Comparison of ENCODE assay signal across 1 cellular context in the genomic region with DNA sequence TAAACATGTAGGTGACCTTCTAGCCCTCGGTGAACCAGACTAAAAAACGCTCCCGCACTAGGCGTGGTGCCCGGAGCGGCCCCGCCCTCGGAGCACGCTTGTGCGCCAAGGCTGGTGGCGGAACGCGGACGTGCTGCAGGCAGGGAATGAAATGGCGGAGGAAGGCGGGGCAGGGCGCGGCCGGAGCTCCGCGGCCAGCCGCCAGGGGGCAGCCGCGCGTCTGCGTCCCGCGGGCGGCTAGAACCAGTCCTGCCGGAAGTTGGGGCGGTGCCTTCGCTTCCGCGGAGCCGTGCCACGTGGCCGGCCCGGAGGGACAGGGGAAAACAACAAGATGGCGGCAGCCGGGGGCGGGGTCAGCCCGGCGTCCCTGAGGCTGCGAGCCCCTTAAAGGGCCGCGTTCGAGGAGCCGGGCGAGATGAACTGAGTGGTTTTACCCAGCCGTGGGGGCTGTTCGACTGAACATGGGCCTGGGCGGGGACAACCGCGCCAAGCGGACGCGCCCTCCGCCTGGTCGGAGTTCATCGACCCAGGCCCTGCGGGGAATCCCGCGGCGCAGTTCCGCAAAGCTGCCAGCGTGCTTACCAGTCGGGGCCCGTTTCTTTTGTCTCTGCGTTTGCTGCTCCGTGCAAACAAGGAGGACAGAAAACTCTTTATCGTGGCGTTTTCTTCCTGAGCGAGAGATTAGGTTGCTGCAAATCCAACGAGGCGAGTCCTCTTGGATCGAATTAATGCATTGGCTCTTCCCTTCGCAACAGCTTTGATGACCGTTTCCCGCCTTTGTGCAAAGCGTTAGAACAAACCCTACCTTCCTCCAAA.
TF ChIP-seq lines count a peak whose summit lies in the region.

No MANE protein-coding gene starts in this region.

TF ChIP-seq in HepG2, 621 proteins besides CTCF, POLR2A, EP300 and RAD21 (continued from another document and continues in another):
- TF ChIP-seq SRSF4 (IDR thresholded peaks at IDR 0.05; ENCODE audit: low read depth, low read length, poor library complexity, severe bottlenecking) (no peak), ZNF451 (CRISPR knock-in tag; IDR thresholded peaks at IDR 0.05) (peak; percentile 79), FOXO1 (CRISPR knock-in tag; IDR thresholded peaks at IDR 0.05) (peak; percentile 99), CHD2 (IDR thresholded peaks at IDR 0.05; ENCODE audit: low read depth, low read length) (no peak; the same call in 1 of the 2 replicates), NFATC3 (CRISPR knock-in tag; IDR thresholded peaks at IDR 0.05) (no peak), FOXK2 (IDR thresholded peaks at IDR 0.05) (peak; percentile 94), ZNF44 (CRISPR knock-in tag; IDR thresholded peaks at IDR 0.05) (no peak), ZSCAN30 (CRISPR knock-in tag; IDR thresholded peaks at IDR 0.05) (no peak), SP140L (CRISPR knock-in tag; IDR thresholded peaks at IDR 0.05; ENCODE audit: borderline replicate concordance) (peak; percentile 25; the same call in 1 of the 2 replicates), HDAC2 (CRISPR knock-in tag; IDR thresholded peaks at IDR 0.05) (peak; percentile 76), PLRG1 (conservative IDR thresholded peaks at IDR 0.05) (no peak), EED (CRISPR knock-in tag; IDR thresholded peaks at IDR 0.05) (peak; percentile 23; the same call in 1 of the 2 replicates), ZFP37 (CRISPR knock-in tag; IDR thresholded peaks at IDR 0.05; ENCODE audit: borderline replicate concordance) (peak; percentile 69; the same call in 1 of the 2 replicates), ZNF547 (CRISPR knock-in tag; IDR thresholded peaks at IDR 0.05) (peak; percentile 94), ZNF766 (CRISPR knock-in tag; IDR thresholded peaks at IDR 0.05; ENCODE audit: borderline replicate concordance) (peak; percentile 56; the same call in 1 of the 2 replicates), ZKSCAN5 (CRISPR knock-in tag; IDR thresholded peaks at IDR 0.05) (no peak), ZNF577 (CRISPR knock-in tag; IDR thresholded peaks at IDR 0.05; ENCODE audit: borderline replicate concordance, low read depth) (peak; percentile 22; the same call in 1 of the 2 replicates), ZNF674 (CRISPR knock-in tag; IDR thresholded peaks at IDR 0.05; ENCODE audit: low read depth) (no peak), MAF1 (CRISPR knock-in tag; IDR thresholded peaks at IDR 0.05; ENCODE audit: borderline replicate concordance) (peak; percentile 91; the same call in 1 of the 2 replicates), ZNF10 (CRISPR knock-in tag; IDR thresholded peaks at IDR 0.05; ENCODE audit: borderline replicate concordance, low read depth) (no peak), ZNF446 (CRISPR knock-in tag; IDR thresholded peaks at IDR 0.05) (peak; percentile 87; the same call in 1 of the 2 replicates), HOXA9 (CRISPR knock-in tag; IDR thresholded peaks at IDR 0.05; ENCODE audit: borderline replicate concordance) (no peak), ZNF343 (CRISPR knock-in tag; IDR thresholded peaks at IDR 0.05) (peak; percentile 96), FOXA1 (IDR thresholded peaks at IDR 0.05) (no peak), FOXA1 (CRISPR knock-in tag; IDR thresholded peaks at IDR 0.05) (peak; percentile 64), PHF5A (CRISPR knock-in tag; IDR thresholded peaks at IDR 0.05; ENCODE audit: low read depth, unreplicated experiment) (peak; percentile 85), KDM6A (CRISPR knock-in tag; IDR thresholded peaks at IDR 0.05; ENCODE audit: low read depth) (no peak), ZSCAN29 (CRISPR knock-in tag; conservative IDR thresholded peaks at IDR 0.05) (peak; percentile 96), ATAD3A (CRISPR knock-in tag; IDR thresholded peaks at IDR 0.05) (no peak), JUN (CRISPR knock-in tag; IDR thresholded peaks at IDR 0.05) (peak; percentile 81), ZNF12 (CRISPR knock-in tag; IDR thresholded peaks at IDR 0.05) (no peak), ZNF225 (CRISPR knock-in tag; IDR thresholded peaks at IDR 0.05) (0 out of 2 replicates have a peak, but pooled peaks have one; percentile 64), ZNF724P (CRISPR knock-in tag; IDR thresholded peaks at IDR 0.05; ENCODE audit: borderline replicate concordance) (peak; percentile 63; the same call in 1 of the 2 replicates)
- TF ChIP-seq, protein P1, sequence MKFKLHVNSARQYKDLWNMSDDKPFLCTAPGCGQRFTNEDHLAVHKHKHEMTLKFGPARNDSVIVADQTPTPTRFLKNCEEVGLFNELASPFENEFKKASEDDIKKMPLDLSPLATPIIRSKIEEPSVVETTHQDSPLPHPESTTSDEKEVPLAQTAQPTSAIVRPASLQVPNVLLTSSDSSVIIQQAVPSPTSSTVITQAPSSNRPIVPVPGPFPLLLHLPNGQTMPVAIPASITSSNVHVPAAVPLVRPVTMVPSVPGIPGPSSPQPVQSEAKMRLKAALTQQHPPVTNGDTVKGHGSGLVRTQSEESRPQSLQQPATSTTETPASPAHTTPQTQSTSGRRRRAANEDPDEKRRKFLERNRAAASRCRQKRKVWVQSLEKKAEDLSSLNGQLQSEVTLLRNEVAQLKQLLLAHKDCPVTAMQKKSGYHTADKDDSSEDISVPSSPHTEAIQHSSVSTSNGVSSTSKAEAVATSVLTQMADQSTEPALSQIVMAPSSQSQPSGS (CRISPR knock-in tag; IDR thresholded peaks at IDR 0.05), result peak; percentile 81
- TF ChIP-seq, protein P2, sequence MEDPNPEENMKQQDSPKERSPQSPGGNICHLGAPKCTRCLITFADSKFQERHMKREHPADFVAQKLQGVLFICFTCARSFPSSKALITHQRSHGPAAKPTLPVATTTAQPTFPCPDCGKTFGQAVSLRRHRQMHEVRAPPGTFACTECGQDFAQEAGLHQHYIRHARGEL (CRISPR knock-in tag; IDR thresholded peaks at IDR 0.05), result 0 out of 2 replicates have a peak, but pooled peaks have one; percentile 25
- TF ChIP-seq, protein P3, sequence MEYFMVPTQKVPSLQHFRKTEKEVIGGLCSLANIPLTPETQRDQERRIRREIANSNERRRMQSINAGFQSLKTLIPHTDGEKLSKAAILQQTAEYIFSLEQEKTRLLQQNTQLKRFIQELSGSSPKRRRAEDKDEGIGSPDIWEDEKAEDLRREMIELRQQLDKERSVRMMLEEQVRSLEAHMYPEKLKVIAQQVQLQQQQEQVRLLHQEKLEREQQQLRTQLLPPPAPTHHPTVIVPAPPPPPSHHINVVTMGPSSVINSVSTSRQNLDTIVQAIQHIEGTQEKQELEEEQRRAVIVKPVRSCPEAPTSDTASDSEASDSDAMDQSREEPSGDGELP (IDR thresholded peaks at IDR 0.05; ENCODE audit: borderline replicate concordance, low read depth), result peak; percentile 49; the same call in 1 of the 2 replicates
- TF ChIP-seq, protein P4, sequence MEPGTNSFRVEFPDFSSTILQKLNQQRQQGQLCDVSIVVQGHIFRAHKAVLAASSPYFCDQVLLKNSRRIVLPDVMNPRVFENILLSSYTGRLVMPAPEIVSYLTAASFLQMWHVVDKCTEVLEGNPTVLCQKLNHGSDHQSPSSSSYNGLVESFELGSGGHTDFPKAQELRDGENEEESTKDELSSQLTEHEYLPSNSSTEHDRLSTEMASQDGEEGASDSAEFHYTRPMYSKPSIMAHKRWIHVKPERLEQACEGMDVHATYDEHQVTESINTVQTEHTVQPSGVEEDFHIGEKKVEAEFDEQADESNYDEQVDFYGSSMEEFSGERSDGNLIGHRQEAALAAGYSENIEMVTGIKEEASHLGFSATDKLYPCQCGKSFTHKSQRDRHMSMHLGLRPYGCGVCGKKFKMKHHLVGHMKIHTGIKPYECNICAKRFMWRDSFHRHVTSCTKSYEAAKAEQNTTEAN (CRISPR knock-in tag; conservative IDR thresholded peaks at IDR 0.05), result peak; percentile 70; the same call in 1 of the 2 replicates
- TF ChIP-seq, protein P5, sequence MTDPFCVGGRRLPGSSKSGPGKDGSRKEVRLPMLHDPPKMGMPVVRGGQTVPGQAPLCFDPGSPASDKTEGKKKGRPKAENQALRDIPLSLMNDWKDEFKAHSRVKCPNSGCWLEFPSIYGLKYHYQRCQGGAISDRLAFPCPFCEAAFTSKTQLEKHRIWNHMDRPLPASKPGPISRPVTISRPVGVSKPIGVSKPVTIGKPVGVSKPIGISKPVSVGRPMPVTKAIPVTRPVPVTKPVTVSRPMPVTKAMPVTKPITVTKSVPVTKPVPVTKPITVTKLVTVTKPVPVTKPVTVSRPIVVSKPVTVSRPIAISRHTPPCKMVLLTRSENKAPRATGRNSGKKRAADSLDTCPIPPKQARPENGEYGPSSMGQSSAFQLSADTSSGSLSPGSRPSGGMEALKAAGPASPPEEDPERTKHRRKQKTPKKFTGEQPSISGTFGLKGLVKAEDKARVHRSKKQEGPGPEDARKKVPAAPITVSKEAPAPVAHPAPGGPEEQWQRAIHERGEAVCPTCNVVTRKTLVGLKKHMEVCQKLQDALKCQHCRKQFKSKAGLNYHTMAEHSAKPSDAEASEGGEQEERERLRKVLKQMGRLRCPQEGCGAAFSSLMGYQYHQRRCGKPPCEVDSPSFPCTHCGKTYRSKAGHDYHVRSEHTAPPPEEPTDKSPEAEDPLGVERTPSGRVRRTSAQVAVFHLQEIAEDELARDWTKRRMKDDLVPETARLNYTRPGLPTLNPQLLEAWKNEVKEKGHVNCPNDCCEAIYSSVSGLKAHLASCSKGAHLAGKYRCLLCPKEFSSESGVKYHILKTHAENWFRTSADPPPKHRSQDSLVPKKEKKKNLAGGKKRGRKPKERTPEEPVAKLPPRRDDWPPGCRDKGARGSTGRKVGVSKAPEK (CRISPR knock-in tag; IDR thresholded peaks at IDR 0.05; ENCODE audit: borderline replicate concordance), result no peak
- TF ChIP-seq, protein P6, sequence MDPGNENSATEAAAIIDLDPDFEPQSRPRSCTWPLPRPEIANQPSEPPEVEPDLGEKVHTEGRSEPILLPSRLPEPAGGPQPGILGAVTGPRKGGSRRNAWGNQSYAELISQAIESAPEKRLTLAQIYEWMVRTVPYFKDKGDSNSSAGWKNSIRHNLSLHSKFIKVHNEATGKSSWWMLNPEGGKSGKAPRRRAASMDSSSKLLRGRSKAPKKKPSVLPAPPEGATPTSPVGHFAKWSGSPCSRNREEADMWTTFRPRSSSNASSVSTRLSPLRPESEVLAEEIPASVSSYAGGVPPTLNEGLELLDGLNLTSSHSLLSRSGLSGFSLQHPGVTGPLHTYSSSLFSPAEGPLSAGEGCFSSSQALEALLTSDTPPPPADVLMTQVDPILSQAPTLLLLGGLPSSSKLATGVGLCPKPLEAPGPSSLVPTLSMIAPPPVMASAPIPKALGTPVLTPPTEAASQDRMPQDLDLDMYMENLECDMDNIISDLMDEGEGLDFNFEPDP (CRISPR knock-in tag; conservative IDR thresholded peaks at IDR 0.05), result peak; percentile 99
- TF ChIP-seq, protein P7, sequence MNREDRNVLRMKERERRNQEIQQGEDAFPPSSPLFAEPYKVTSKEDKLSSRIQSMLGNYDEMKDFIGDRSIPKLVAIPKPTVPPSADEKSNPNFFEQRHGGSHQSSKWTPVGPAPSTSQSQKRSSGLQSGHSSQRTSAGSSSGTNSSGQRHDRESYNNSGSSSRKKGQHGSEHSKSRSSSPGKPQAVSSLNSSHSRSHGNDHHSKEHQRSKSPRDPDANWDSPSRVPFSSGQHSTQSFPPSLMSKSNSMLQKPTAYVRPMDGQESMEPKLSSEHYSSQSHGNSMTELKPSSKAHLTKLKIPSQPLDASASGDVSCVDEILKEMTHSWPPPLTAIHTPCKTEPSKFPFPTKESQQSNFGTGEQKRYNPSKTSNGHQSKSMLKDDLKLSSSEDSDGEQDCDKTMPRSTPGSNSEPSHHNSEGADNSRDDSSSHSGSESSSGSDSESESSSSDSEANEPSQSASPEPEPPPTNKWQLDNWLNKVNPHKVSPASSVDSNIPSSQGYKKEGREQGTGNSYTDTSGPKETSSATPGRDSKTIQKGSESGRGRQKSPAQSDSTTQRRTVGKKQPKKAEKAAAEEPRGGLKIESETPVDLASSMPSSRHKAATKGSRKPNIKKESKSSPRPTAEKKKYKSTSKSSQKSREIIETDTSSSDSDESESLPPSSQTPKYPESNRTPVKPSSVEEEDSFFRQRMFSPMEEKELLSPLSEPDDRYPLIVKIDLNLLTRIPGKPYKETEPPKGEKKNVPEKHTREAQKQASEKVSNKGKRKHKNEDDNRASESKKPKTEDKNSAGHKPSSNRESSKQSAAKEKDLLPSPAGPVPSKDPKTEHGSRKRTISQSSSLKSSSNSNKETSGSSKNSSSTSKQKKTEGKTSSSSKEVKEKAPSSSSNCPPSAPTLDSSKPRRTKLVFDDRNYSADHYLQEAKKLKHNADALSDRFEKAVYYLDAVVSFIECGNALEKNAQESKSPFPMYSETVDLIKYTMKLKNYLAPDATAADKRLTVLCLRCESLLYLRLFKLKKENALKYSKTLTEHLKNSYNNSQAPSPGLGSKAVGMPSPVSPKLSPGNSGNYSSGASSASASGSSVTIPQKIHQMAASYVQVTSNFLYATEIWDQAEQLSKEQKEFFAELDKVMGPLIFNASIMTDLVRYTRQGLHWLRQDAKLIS (CRISPR knock-in tag; IDR thresholded peaks at IDR 0.05), result peak; percentile 76; the same call in 1 of the 2 replicates
- TF ChIP-seq, protein P8, sequence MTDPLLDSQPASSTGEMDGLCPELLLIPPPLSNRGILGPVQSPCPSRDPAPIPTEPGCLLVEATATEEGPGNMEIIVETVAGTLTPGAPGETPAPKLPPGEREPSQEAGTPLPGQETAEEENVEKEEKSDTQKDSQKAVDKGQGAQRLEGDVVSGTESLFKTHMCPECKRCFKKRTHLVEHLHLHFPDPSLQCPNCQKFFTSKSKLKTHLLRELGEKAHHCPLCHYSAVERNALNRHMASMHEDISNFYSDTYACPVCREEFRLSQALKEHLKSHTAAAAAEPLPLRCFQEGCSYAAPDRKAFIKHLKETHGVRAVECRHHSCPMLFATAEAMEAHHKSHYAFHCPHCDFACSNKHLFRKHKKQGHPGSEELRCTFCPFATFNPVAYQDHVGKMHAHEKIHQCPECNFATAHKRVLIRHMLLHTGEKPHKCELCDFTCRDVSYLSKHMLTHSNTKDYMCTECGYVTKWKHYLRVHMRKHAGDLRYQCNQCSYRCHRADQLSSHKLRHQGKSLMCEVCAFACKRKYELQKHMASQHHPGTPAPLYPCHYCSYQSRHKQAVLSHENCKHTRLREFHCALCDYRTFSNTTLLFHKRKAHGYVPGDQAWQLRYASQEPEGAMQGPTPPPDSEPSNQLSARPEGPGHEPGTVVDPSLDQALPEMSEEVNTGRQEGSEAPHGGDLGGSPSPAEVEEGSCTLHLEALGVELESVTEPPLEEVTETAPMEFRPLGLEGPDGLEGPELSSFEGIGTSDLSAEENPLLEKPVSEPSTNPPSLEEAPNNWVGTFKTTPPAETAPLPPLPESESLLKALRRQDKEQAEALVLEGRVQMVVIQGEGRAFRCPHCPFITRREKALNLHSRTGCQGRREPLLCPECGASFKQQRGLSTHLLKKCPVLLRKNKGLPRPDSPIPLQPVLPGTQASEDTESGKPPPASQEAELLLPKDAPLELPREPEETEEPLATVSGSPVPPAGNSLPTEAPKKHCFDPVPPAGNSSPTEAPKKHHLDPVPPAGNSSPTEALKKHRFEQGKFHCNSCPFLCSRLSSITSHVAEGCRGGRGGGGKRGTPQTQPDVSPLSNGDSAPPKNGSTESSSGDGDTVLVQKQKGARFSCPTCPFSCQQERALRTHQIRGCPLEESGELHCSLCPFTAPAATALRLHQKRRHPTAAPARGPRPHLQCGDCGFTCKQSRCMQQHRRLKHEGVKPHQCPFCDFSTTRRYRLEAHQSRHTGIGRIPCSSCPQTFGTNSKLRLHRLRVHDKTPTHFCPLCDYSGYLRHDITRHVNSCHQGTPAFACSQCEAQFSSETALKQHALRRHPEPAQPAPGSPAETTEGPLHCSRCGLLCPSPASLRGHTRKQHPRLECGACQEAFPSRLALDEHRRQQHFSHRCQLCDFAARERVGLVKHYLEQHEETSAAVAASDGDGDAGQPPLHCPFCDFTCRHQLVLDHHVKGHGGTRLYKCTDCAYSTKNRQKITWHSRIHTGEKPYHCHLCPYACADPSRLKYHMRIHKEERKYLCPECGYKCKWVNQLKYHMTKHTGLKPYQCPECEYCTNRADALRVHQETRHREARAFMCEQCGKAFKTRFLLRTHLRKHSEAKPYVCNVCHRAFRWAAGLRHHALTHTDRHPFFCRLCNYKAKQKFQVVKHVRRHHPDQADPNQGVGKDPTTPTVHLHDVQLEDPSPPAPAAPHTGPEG (CRISPR knock-in tag; IDR thresholded peaks at IDR 0.05), result no peak
